ENCODE assay signal across 12 cellular contexts in the genomic region with DNA sequence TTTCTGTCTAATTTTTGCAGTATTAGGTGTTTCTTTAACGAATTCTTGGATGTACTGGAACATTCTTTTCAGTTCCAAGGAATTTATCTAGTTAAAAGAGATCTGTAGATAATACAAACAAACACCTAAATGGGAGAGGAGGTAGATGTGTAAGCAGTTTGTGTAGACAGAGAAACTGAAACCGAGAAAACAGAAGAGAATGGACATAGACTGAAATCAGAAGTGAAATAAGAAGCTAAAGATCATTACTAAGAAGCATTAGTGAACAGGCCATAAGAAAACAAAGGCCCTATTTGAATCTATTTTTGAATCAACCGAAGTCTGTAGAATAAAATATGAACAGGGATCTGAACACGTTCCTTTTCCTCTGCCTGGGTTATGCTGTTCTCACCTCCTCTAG.
A peak's percentile ranks its signal among the peaks of the same experiment; 100 is the strongest.
DNase-seq lines count a peak whose midpoint lies in the region; ATAC-seq, FAIRE-seq and TF ChIP-seq lines count a peak whose summit lies in the region.
"Had no signal": no experiment of that assay in that cellular context is flagged by ENCODE, and none has a peak within 500 bp of the region (broad histone marks: within the 10 kb centered on the region; RNA-seq: fewer than 3 reads in every experiment).

No MANE protein-coding gene starts in this region.

- ATAC-seq in GM19035 (IDR thresholded peaks at IDR 0.05; ENCODE audit: unreplicated experiment), result peak; percentile 100
- ATAC-seq in GM21786 (IDR thresholded peaks at IDR 0.05; ENCODE audit: unreplicated experiment), result peak; percentile 100
- ATAC-seq in HG03159 (IDR thresholded peaks at IDR 0.05; ENCODE audit: unreplicated experiment), result peak; percentile 100

- FAIRE-seq in D721Med (lab: Jason Lieb, UNC), result no peak
- FAIRE-seq: keratinocyte had no signal

- H3K27ac ChIP-seq in substantia nigra (ENCODE audit: low read depth, low read length, poor library complexity, severe bottlenecking), result peak overlapping the region; percentile 51
- H3K27ac ChIP-seq: RWPE1 had no signal

- DNase-seq in substantia nigra (lab: John Stamatoyannopoulos, UW) (no peak), D721Med (ENCODE audit: insufficient read length, low spot score) (no peak), SHP77 (lab: John Stamatoyannopoulos, UW) (no peak)
- no peak for DNase-seq in activated effector memory CD4-positive, alpha-beta T cell treated with anti-CD3 and anti-CD28 coated beads, Interleukin-2, amount 50 U/mL, for 16 hours
- DNase-seq: activated CD4-positive, CD25-positive, alpha-beta regulatory T cell treated with anti-CD3 and anti-CD28 coated beads, Interleukin-2, amount 50 U/mL, for 72 hours; activated naive CD4-positive, alpha-beta T cell; NCI-H2107 had no signal

- no peak for TF ChIP-seq CTCF in D721Med (IDR thresholded peaks at IDR 0.05; ENCODE audit: insufficient read depth, missing control alignments)
